ENCODE assay signal across 1 cellular context in genomic region chr19:42076375-42076944, GRCh38.
TF ChIP-seq lines count a peak whose summit lies in the region.

No MANE protein-coding gene starts in this region.

TF ChIP-seq in HEK293, 187 proteins besides CTCF, POLR2A, EP300 and RAD21 (continued from another document):
- no peak for TF ChIP-seq ZNF26 (tag by site-specific recombination; IDR thresholded peaks at IDR 0.05)
- TF ChIP-seq ZNF18 (tag by site-specific recombination; IDR thresholded peaks at IDR 0.05) = peak; percentile 63; the same call in 1 of the 2 replicates
- no peak for TF ChIP-seq ZSCAN16 (tag by site-specific recombination; IDR thresholded peaks at IDR 0.05)
TF ChIP-seq in HEK293: peak in this region for 12.
